Comparison of ENCODE assay signal across 17 cellular contexts in the genomic region with DNA sequence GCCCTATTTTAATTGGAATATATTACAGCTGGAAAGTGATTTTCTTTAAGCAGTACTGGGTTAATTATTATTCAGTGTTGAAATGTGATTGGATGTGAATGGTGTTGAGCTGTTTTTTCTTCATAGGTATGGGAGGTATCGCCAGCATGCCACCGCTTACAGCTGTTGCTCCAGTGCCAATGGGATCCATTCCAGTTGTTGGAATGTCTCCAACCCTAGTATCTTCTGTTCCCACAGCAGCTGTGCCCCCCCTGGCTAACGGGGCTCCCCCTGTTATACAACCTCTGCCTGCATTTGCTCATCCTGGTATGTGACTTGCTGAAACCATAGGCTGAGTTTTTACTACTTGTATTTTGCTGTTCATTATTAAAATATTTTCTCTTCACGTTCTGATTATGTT.
DNase-seq lines count a peak whose midpoint lies in the region; ATAC-seq and TF ChIP-seq lines count a peak whose summit lies in the region.
"Had no signal": no experiment of that assay in that cellular context is flagged by ENCODE, and none has a peak within 500 bp of the region (broad histone marks: within the 10 kb centered on the region; RNA-seq: fewer than 3 reads in every experiment).

No MANE protein-coding gene starts in this region.

- TF ChIP-seq CTCF in ascending aorta (IDR thresholded peaks at IDR 0.05) (no peak), left ventricle myocardium inferior (IDR thresholded peaks at IDR 0.05; ENCODE audit: borderline replicate concordance) (no peak), osteoblast (IDR thresholded peaks at IDR 0.05; ENCODE audit: extremely low read depth, low read depth, low read length) (no peak)

- H3K4me1 ChIP-seq in ascending aorta (peaks cover 0 to 6% of the 10 kb centered on the region in 2 donors), left ventricle myocardium inferior (peaks cover 37% of the 10 kb centered on the region), osteoblast (ENCODE audit: insufficient read depth, low read length) (peaks cover 13% of the 10 kb centered on the region)

- no peak for ATAC-seq in HG03378 (IDR thresholded peaks at IDR 0.05; ENCODE audit: unreplicated experiment)
- ATAC-seq: Panc1, SK-N-SH treated with all-trans-retinoic acid at 6 μM for 48 hours had no signal

- H3K9me3 ChIP-seq in ascending aorta: peaks cover 5 to 11% of the 10 kb centered on the region in 2 donors
- H3K9me3 ChIP-seq in left ventricle myocardium inferior (replicated peaks): peaks cover 17% of the 10 kb centered on the region
- H3K9me3 ChIP-seq in osteoblast (ENCODE audit: low read depth, low read length): no peaks in the 10 kb centered on the region

- intact Hi-C loops in ascending aorta (cut with DNase I) (no loop called here), left ventricle myocardium inferior (cut with micrococcal nuclease) (no loop called here)

- H2AFZ ChIP-seq in osteoblast (ENCODE audit: low read length): no peak overlapping the region

- H3K4me3 ChIP-seq in ascending aorta (no peak overlapping the region), left ventricle myocardium inferior (no peak overlapping the region), osteoblast (ENCODE audit: insufficient read depth, low read length) (no peak overlapping the region)

- peak; percentile 13 for DNase-seq in DMS 273 treated with DMSO at 0.1 percent for 48 hours (lab: John Stamatoyannopoulos, UW)
- DNase-seq in ascending aorta (ENCODE audit: low spot score in 2 of 2): no peak
- DNase-seq in left ventricle myocardium inferior: peak; percentile 35
- peak; percentile 0 for DNase-seq in osteoblast (ENCODE audit: insufficient read length, low spot score, missing footprints)
- DNase-seq in NCI-H1092 treated with DMSO at 0.1 percent for 48 hours (lab: John Stamatoyannopoulos, UW): no peak
- no peak for DNase-seq in effector CD4-positive, alpha-beta T cell
- no peak for DNase-seq in HT-29 (ENCODE audit: low spot score)
- DNase-seq: GF-D8, H7, NCI-H1417, NCI-H187 treated with DMSO at 0.1 percent for 48 hours, NCI-H774 had no signal

- no peaks in the 10 kb centered on the region for H4K20me1 ChIP-seq in osteoblast (ENCODE audit: insufficient read depth, low read length)

- H3K36me3 ChIP-seq in ascending aorta (peaks cover 0 to 8% of the 10 kb centered on the region in 2 donors), left ventricle myocardium inferior (peaks cover 5% of the 10 kb centered on the region), osteoblast (ENCODE audit: insufficient read depth, low read length) (no peaks in the 10 kb centered on the region)

- H3K4me2 ChIP-seq in osteoblast (ENCODE audit: insufficient read depth, low read length): no peak overlapping the region

- H3K27me3 ChIP-seq in ascending aorta: no peaks in the 10 kb centered on the region
- no peaks in the 10 kb centered on the region for H3K27me3 ChIP-seq in left ventricle myocardium inferior (ENCODE audit: low read depth)
- no peaks in the 10 kb centered on the region for H3K27me3 ChIP-seq in osteoblast (ENCODE audit: insufficient read depth, low read length)

- no peaks in the 10 kb centered on the region for H3K79me2 ChIP-seq in osteoblast (ENCODE audit: insufficient read depth, low read length)

- peak overlapping the region; percentile 26 to 54 for H3K27ac ChIP-seq in ascending aorta
- H3K27ac ChIP-seq in left ventricle myocardium inferior (replicated peaks): peak overlapping the region; percentile 41
- H3K27ac ChIP-seq in osteoblast (ENCODE audit: low read depth, low read length): no peak overlapping the region
- H3K27ac ChIP-seq: C4-2B, HL-60 had no signal

Comparison
In these comparisons a context has a peak if more than half of its experiments do, and no peak if none do; other contexts are left out.
1. DNase-seq: peak in DMS 273 treated with DMSO at 0.1 percent for 48 hours (single experiment), left ventricle myocardium inferior (single experiment) and osteoblast (single experiment); none in ascending aorta (0 of 2), NCI-H1092 treated with DMSO at 0.1 percent for 48 hours (single experiment), effector CD4-positive, alpha-beta T cell (single experiment) and HT-29 (single experiment).